Comparison of ENCODE assay signal across 10 cellular contexts in the genomic region with DNA sequence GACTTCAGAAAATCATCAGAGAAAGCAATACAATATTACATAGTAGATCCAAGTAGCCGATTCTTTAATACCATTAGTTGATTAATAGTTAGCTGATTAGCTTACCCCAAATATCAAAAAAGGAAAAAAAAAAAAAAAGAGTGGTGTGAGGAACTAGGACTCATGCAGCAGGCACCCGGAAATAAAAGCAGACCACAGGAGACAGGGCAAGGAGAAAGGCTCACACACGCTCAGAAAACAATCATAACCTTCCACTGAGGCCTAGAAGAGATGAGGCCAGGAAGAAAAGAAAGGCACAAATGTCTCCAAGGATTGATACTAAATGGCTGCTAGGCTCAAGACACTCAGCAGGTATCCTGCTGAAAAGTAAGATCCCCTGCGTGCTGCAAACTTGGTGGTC. TPM values are rescaled to one million over a fixed set of nuclear protein-coding genes. Genes with fewer than 3 reads are reported as not detected.
A peak's percentile ranks its signal among the peaks of the same experiment; 100 is the strongest.
DNase-seq lines count a peak whose midpoint lies in the region; ATAC-seq, FAIRE-seq and TF ChIP-seq lines count a peak whose summit lies in the region.
"Had no signal": no experiment of that assay in that cellular context is flagged by ENCODE, and none has a peak within 500 bp of the region (broad histone marks: within the 10 kb centered on the region; RNA-seq: fewer than 3 reads in every experiment).

No MANE protein-coding gene starts in this region.

- H3K4me3 ChIP-seq in endothelial cell of umbilical vein (replicated peaks in 1 of 3; ENCODE audit: insufficient read depth in 1 of 3, low read depth in 1 of 3, low read length in 3 of 3): no peak overlapping the region
- no peak overlapping the region for H3K4me3 ChIP-seq in prostate gland

- no peaks in the 10 kb centered on the region for H3K27me3 ChIP-seq in endothelial cell of umbilical vein (ENCODE audit: control insufficient read depth in 2 of 2, insufficient read depth in 2 of 2, low read length in 2 of 2)
- no peaks in the 10 kb centered on the region for H3K27me3 ChIP-seq in prostate gland (replicated peaks; ENCODE audit: insufficient read depth)

- H2AFZ ChIP-seq in endothelial cell of umbilical vein (ENCODE audit: low read depth, low read length): peak overlapping the region; percentile 4

- no peaks in the 10 kb centered on the region for H3K9me1 ChIP-seq in endothelial cell of umbilical vein (replicated peaks; ENCODE audit: control insufficient read depth, extremely low read depth, insufficient read depth, low read length)

- DNase-seq in GDM1 (lab: John Stamatoyannopoulos, UW): peak; percentile 6
- DNase-seq in OCI-M1 (lab: John Stamatoyannopoulos, UW): peak; percentile 59
- DNase-seq in endothelial cell of umbilical vein (ENCODE audit: low read depth, low spot score): peak; percentile 17
- DNase-seq in retina: peak; percentile 38
- no peak for DNase-seq in prostate gland (ENCODE audit: low spot score)
- DNase-seq in G401 (ENCODE audit: low spot score): no peak
- DNase-seq: amygdala, NCI-H1436 had no signal

- H3K4me1 ChIP-seq in endothelial cell of umbilical vein (ENCODE audit: control insufficient read depth, extremely low read depth, insufficient read depth, low read length) (no peaks in the 10 kb centered on the region), prostate gland (replicated peaks) (no peaks in the 10 kb centered on the region)

- no peak for ATAC-seq in HG02798 (IDR thresholded peaks at IDR 0.05; ENCODE audit: poor library complexity, unreplicated experiment)
- no peak for ATAC-seq in HG03354 (IDR thresholded peaks at IDR 0.05; ENCODE audit: poor library complexity, severe bottlenecking, unreplicated experiment)

- no peaks in the 10 kb centered on the region for H4K20me1 ChIP-seq in endothelial cell of umbilical vein (replicated peaks; ENCODE audit: control insufficient read depth, extremely low read depth, insufficient read depth, low read length)

- no peak for FAIRE-seq in endothelial cell of umbilical vein (lab: Jason Lieb, UNC)

- H3K36me3 ChIP-seq in endothelial cell of umbilical vein (ENCODE audit: control insufficient read depth in 2 of 2, extremely low read depth in 1 of 2, insufficient read depth in 2 of 2, low read length in 2 of 2) (no peaks in the 10 kb centered on the region), prostate gland (no peaks in the 10 kb centered on the region)

- BruUV-seq in endothelial cell of umbilical vein (replicated peaks; lab: Mats Ljungman, UMichigan): no TSS peak

- no peak overlapping the region for H3K27ac ChIP-seq in endothelial cell of umbilical vein (ENCODE audit: insufficient read depth, low read depth, low read length)
- no peak overlapping the region for H3K27ac ChIP-seq in prostate gland

- CTCF ChIA-PET in endothelial cell of umbilical vein (lab: Charles Lee): interaction anchor here (1.0 to 1.2 kb wide), 2 partner anchors 9 to 285 kb away, joined by 3 to 4 read pairs; no protein-coding TSS in a partner anchor

- no peak overlapping the region for H3K9ac ChIP-seq in endothelial cell of umbilical vein (replicated peaks; ENCODE audit: extremely low read depth, insufficient read depth, low read length)

- POLR2A ChIA-PET in endothelial cell of umbilical vein (lab: Charles Lee): interaction anchor here (0.6 kb wide), 1 partner anchor 12 kb away, joined by 3 read pairs; no protein-coding TSS in a partner anchor

- TF ChIP-seq CTCF in endothelial cell of umbilical vein (IDR thresholded peaks at IDR 0.05; ENCODE audit: extremely low read depth in 1 of 2, insufficient read depth in 1 of 2, low read depth in 1 of 2, low read length in 2 of 2) (no peak), prostate gland (IDR thresholded peaks at IDR 0.05) (no peak)

- H3K9me3 ChIP-seq in endothelial cell of umbilical vein (replicated peaks; ENCODE audit: control insufficient read depth, insufficient read depth, low read length): no peaks in the 10 kb centered on the region
- H3K9me3 ChIP-seq in prostate gland: no peaks in the 10 kb centered on the region

- in situ Hi-C loops in G401 (cut with HindIII; ENCODE audit: low sequenced_read_pairs): no loop called here

- H3K4me2 ChIP-seq in endothelial cell of umbilical vein (ENCODE audit: insufficient read depth, low read length): no peak overlapping the region

- intact Hi-C loops in endothelial cell of umbilical vein (cut with micrococcal nuclease): loop anchor here (2.0 kb wide), 1 partner anchor 15 kb away; no protein-coding TSS in a partner anchor
- intact Hi-C loops in prostate gland (cut with DNase I): no loop called here

- no peaks in the 10 kb centered on the region for H3K79me2 ChIP-seq in endothelial cell of umbilical vein (ENCODE audit: control insufficient read depth, insufficient read depth, low read length)

- TF ChIP-seq POLR2A in endothelial cell of umbilical vein (IDR thresholded peaks at IDR 0.05; ENCODE audit: low read depth, low read length) (no peak), prostate gland (IDR thresholded peaks at IDR 0.05) (no peak)

- dilution Hi-C loops in endothelial cell of umbilical vein (cut with MboI; ENCODE audit: extremely low pct_ligation_motif_present, low sequenced_read_pairs): no loop called here

- WGBS in prostate gland: 78% methylated on average over 4 of the region's 4 CpGs

TF ChIP-seq in endothelial cell of umbilical vein, 7 proteins besides CTCF, POLR2A, EP300 and RAD21:
- TF ChIP-seq FOS (IDR thresholded peaks at IDR 0.05; ENCODE audit: borderline replicate concordance, insufficient read depth, low read length): no peak
- no peak for TF ChIP-seq GATA2 (IDR thresholded peaks at IDR 0.05; ENCODE audit: insufficient read depth, insufficient read length, low read depth, low read length)
- no peak for TF ChIP-seq JUN (IDR thresholded peaks at IDR 0.05; ENCODE audit: borderline replicate concordance, insufficient read depth, insufficient read length, low read depth)
- TF ChIP-seq, protein P1, sequence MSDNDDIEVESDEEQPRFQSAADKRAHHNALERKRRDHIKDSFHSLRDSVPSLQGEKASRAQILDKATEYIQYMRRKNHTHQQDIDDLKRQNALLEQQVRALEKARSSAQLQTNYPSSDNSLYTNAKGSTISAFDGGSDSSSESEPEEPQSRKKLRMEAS (IDR thresholded peaks at IDR 0.05; ENCODE audit: insufficient read depth, insufficient read length): no peak
- no peak for TF ChIP-seq MYC (IDR thresholded peaks at IDR 0.05; ENCODE audit: low read depth, low read length)
- no peak for TF ChIP-seq POLR2AphosphoS5 (IDR thresholded peaks at IDR 0.05; ENCODE audit: insufficient read depth, low read depth, low read length)
- no peak for TF ChIP-seq EZH2 (IDR thresholded peaks at IDR 0.05; ENCODE audit: borderline replicate concordance, low read depth, low read length, severe bottlenecking)

RNA-seq across cellular contexts. Expression of a gene that starts 25.9 kb away (rescaled TPM):
- total RNA-seq in endothelial cell of umbilical vein (12.3 and 15.2 TPM in 2 replicates), prostate gland (1 to 10 TPM; 6.5 to 9.9 TPM)
- 10.0 and 15.3 TPM in 2 replicates for polyA plus RNA-seq in endothelial cell of umbilical vein
- 5.1 and 5.2 TPM in 2 replicates for polyA plus RNA-seq in endothelial cell of umbilical vein (2011; cell fraction: cytosol; rRNA removed)
- 11.3 and 14.3 TPM in 2 replicates for polyA plus RNA-seq in endothelial cell of umbilical vein (2011; cell fraction: nucleus; rRNA removed)
- polyA plus RNA-seq in endothelial cell of umbilical vein (2012): 3.5 and 6.1 TPM in 2 replicates
- polyA minus RNA-seq in endothelial cell of umbilical vein: 15.6 and 18.2 TPM in 2 replicates
- polyA minus RNA-seq in endothelial cell of umbilical vein (2011; cell fraction: cytosol; rRNA and poly(A)+ RNA removed): 2.0 TPM
- 52.0 and 59.3 TPM in 2 replicates for polyA minus RNA-seq in endothelial cell of umbilical vein (2011; cell fraction: nucleus; rRNA and poly(A)+ RNA removed)
- 3.2 and 6.8 TPM in 2 replicates for total RNA-seq in G401 (2014; rRNA removed; shearing (Covaris generic))

RNA-seq across cellular contexts. Expression of a gene that starts 45.9 kb away (rescaled TPM):
- 2.7 and 3.0 TPM in 2 replicates for total RNA-seq in endothelial cell of umbilical vein
- polyA plus RNA-seq in endothelial cell of umbilical vein: 3.6 and 4.6 TPM in 2 replicates
- 2.5 and 3.6 TPM in 2 replicates for polyA plus RNA-seq in endothelial cell of umbilical vein (2011; cell fraction: cytosol; rRNA removed)
- 8.7 and 9.2 TPM in 2 replicates for polyA plus RNA-seq in endothelial cell of umbilical vein (2011; cell fraction: nucleus; rRNA removed)
- polyA plus RNA-seq in endothelial cell of umbilical vein (2012): 1.3 and 1.5 TPM in 2 replicates
- 8.7 and 11.7 TPM in 2 replicates for polyA minus RNA-seq in endothelial cell of umbilical vein
- polyA minus RNA-seq in endothelial cell of umbilical vein (2011; cell fraction: cytosol; rRNA and poly(A)+ RNA removed): not detected
- polyA minus RNA-seq in endothelial cell of umbilical vein (2011; cell fraction: nucleus; rRNA and poly(A)+ RNA removed): 13.3 and 19.8 TPM in 2 replicates
- total RNA-seq in prostate gland: 1 to 10 TPM; 1.3 to 9.7 TPM
- total RNA-seq in G401 (2014; rRNA removed; shearing (Covaris generic)): 0.06 and 0.07 TPM in 2 replicates

RNA-seq across cellular contexts. Expression of a gene that starts 52.5 kb away (rescaled TPM):
- total RNA-seq in endothelial cell of umbilical vein (5,754 and 5,781 TPM in 2 replicates), prostate gland (1,000 to 10,000 TPM in 1 of 2 donors, 100 to 1,000 TPM in 1; 293 to 1,683 TPM)
- polyA plus RNA-seq in endothelial cell of umbilical vein: 5,699 and 8,361 TPM in 2 replicates
- polyA plus RNA-seq in endothelial cell of umbilical vein (2011; cell fraction: cytosol; rRNA removed): 5,912 and 6,029 TPM in 2 replicates
- polyA plus RNA-seq in endothelial cell of umbilical vein (2011; cell fraction: nucleus; rRNA removed): 4,094 and 4,300 TPM in 2 replicates
- polyA plus RNA-seq in endothelial cell of umbilical vein (2012): 4,943 and 4,968 TPM in 2 replicates
- polyA minus RNA-seq in endothelial cell of umbilical vein: 4,544 and 4,712 TPM in 2 replicates
- 370 TPM for polyA minus RNA-seq in endothelial cell of umbilical vein (2011; cell fraction: cytosol; rRNA and poly(A)+ RNA removed)
- polyA minus RNA-seq in endothelial cell of umbilical vein (2011; cell fraction: nucleus; rRNA and poly(A)+ RNA removed): 1,556 and 2,259 TPM in 2 replicates
- total RNA-seq in G401 (2014; rRNA removed; shearing (Covaris generic)): 1,486 and 1,494 TPM in 2 replicates

Comparison
In these comparisons a context has a peak if more than half of its experiments do, and no peak if none do; other contexts are left out.
1. DNase-seq: peak in GDM1 (single experiment), OCI-M1 (single experiment), endothelial cell of umbilical vein (single experiment) and retina (single experiment); none in prostate gland (single experiment) and G401 (single experiment).